In genomic region chr22:49823289-49824045, GRCh38 we compare ENCODE assay signal across 22 cellular contexts. TPM values are rescaled to one million over a fixed set of nuclear protein-coding genes. Genes with fewer than 3 reads are reported as not detected.
A peak's percentile ranks its signal among the peaks of the same experiment; 100 is the strongest.
DNase-seq lines count a peak whose midpoint lies in the region; ATAC-seq, FAIRE-seq and TF ChIP-seq lines count a peak whose summit lies in the region.
"Had no signal": no experiment of that assay in that cellular context is flagged by ENCODE, and none has a peak within 500 bp of the region (broad histone marks: within the 10 kb centered on the region; RNA-seq: fewer than 3 reads in every experiment).

No MANE protein-coding gene starts in this region.

- BruUV-seq in OCI-LY7 (replicated peaks; lab: Mats Ljungman, UMichigan): TSS peak; percentile 47

- H4K20me1 ChIP-seq in OCI-LY7 (ENCODE audit: insufficient read depth, low read length) (peaks cover 15% of the 10 kb centered on the region), H1 (replicated peaks in 1 of 2; ENCODE audit: control insufficient read depth in 1 of 2, insufficient read depth in 2 of 2, low read length in 2 of 2) (peaks cover 44 to 47% of the 10 kb centered on the region in 2 experiments), osteoblast (ENCODE audit: insufficient read depth, low read length) (peaks cover 69% of the 10 kb centered on the region)

- no peak overlapping the region for H3K18ac ChIP-seq in H1 (ENCODE audit: extremely low read depth, low read length)

- H2BK120ac ChIP-seq in H1 (replicated peaks; ENCODE audit: low read depth, low read length): no peak overlapping the region

- POLR2A ChIA-PET in OCI-LY7 (lab: Charles Lee) (no interaction called here), H1 (lab: Charles Lee; ENCODE audit: partially characterized antibody) (interaction anchor here (1.0 to 1.5 kb wide), 2 partner anchors 14 to 29 kb away, joined by 3 read pairs; no protein-coding TSS in a partner anchor)

- no peak overlapping the region for H4K5ac ChIP-seq in H1 (ENCODE audit: insufficient read length, low read depth, low read length)

- TF ChIP-seq POLR2A in H1 (IDR thresholded peaks at IDR 0.05; ENCODE audit: control extremely low read depth in 1 of 2, low read depth in 2 of 2, low read length in 2 of 2): no peak

- H3K9ac ChIP-seq in H1 (replicated peaks in 1 of 4; ENCODE audit: extremely low read depth in 1 of 4, low read depth in 3 of 4, low read length in 3 of 4): no peak overlapping the region

- H3K4me1 ChIP-seq in OCI-LY7 (ENCODE audit: insufficient read depth, low read length, poor library complexity, severe bottlenecking) (peaks cover 18% of the 10 kb centered on the region), H1 (replicated peaks in 1 of 4; ENCODE audit: control insufficient read depth in 3 of 4, insufficient read depth in 4 of 4, low read length in 3 of 4) (peaks cover 0 to 9% (median 7%) of the 10 kb centered on the region in 4 experiments; a peak in 5 of 7 replicates), osteoblast (ENCODE audit: insufficient read depth, low read length) (peaks cover 17% of the 10 kb centered on the region)

- no peak overlapping the region for H3K4ac ChIP-seq in H1 (replicated peaks; ENCODE audit: insufficient read length, low read depth, low read length)

- TF ChIP-seq EP300 in H1 (IDR thresholded peaks at IDR 0.05; ENCODE audit: borderline replicate concordance in 1 of 2, low read depth in 2 of 2, low read length in 2 of 2): no peak

- H2AFZ ChIP-seq in OCI-LY7 (ENCODE audit: low read length): no peak overlapping the region
- H2AFZ ChIP-seq in H1 (ENCODE audit: low read length): no peak overlapping the region
- no peak overlapping the region for H2AFZ ChIP-seq in osteoblast (ENCODE audit: low read length)

- WGBS in H1 (ENCODE audit: extremely low coverage in 1 of 2, insufficient coverage in 1 of 2, insufficient read length in 1 of 2, insufficient replicate concordance in 2 of 2, low coverage in 1 of 2, low lambda C conversion rate in 2 of 2, missing lambda C conversion rate in 1 of 2), 2 experiments: 92% methylated on average over 48 of the region's 53 CpGs; no CpG with 5 or more reads in 1 of the 2 experiments

- CTCF ChIA-PET in OCI-LY7 (lab: Charles Lee; ENCODE audit: unreplicated experiment) (no interaction called here), H1 (lab: Charles Lee; ENCODE audit: partially characterized antibody) (no interaction called here)

- H3K4me2 ChIP-seq in OCI-LY7 (ENCODE audit: low read length) (no peak overlapping the region), H1 (ENCODE audit: insufficient read depth in 1 of 2, low read depth in 2 of 2, low read length in 2 of 2) (no peak overlapping the region), osteoblast (ENCODE audit: insufficient read depth, low read length) (no peak overlapping the region)
- H3K4me2 ChIP-seq: A549 had no signal

- H3K27ac ChIP-seq in OCI-LY7 (ENCODE audit: low read depth, low read length, poor library complexity, severe bottlenecking) (no peak overlapping the region), H1 (ENCODE audit: low read depth, low read length) (no peak overlapping the region), osteoblast (ENCODE audit: low read depth, low read length) (no peak overlapping the region)
- H3K27ac ChIP-seq: A549, upper lobe of left lung had no signal

- H3K9me3 ChIP-seq in OCI-LY7 (ENCODE audit: low read length) (no peaks in the 10 kb centered on the region), H1 (ENCODE audit: insufficient read depth in 2 of 2, low read depth in 1 of 2, low read length in 1 of 2) (peaks cover 0 to 2% of the 10 kb centered on the region in 2 experiments; a peak in 1 of 4 replicates), osteoblast (ENCODE audit: low read depth, low read length) (no peaks in the 10 kb centered on the region)
- H3K9me3 ChIP-seq: A549, upper lobe of left lung had no signal

- H4K91ac ChIP-seq in H1 (replicated peaks; ENCODE audit: insufficient read length, low read length): no peak overlapping the region

- H3K36me3 ChIP-seq in OCI-LY7 (ENCODE audit: insufficient read depth, low read length) (peaks cover 70% of the 10 kb centered on the region), H1 (ENCODE audit: control insufficient read depth in 2 of 4, insufficient read depth in 4 of 4, low read length in 3 of 4) (peaks cover 21 to 51% (median 30%) of the 10 kb centered on the region in 4 experiments), osteoblast (ENCODE audit: insufficient read depth, low read length) (peaks cover 46% of the 10 kb centered on the region)

- H3K4me3 ChIP-seq in OCI-LY7 (ENCODE audit: low read depth, low read length, poor library complexity, severe bottlenecking) (no peak overlapping the region), H1 (ENCODE audit: extremely low read depth in 1 of 4, insufficient read depth in 2 of 4, low read depth in 3 of 4, low read length in 4 of 4) (no peak overlapping the region), osteoblast (ENCODE audit: insufficient read depth, low read length) (no peak overlapping the region)
- H3K4me3 ChIP-seq: A549, upper lobe of left lung had no signal

- H3K23ac ChIP-seq in H1 (ENCODE audit: insufficient read length): no peak overlapping the region

- FAIRE-seq in H1 (lab: Jason Lieb, UNC): no peak
- FAIRE-seq: A549, G401.6, TTC549 had no signal

- H3K27ac Mint-ChIP-seq in activated T-cell treated with anti-CD3 and anti-CD28 coated beads, Interleukin-2, amount 50 U/mL, for 72 hours: peak overlapping the region; percentile 52
- H3K27ac Mint-ChIP-seq: activated CD4-positive, alpha-beta T cell treated with anti-CD3 and anti-CD28 coated beads for 36 hours; dendritic cell treated with granulocyte-macrophage colony-stimulating factor and Interleukin-4, amounts not matched to agents 40 ng/mL and 50 ng/mL, for 4 days had no signal

- no peak overlapping the region for H2BK15ac ChIP-seq in H1 (ENCODE audit: low read length)

- H3K56ac ChIP-seq in H1 (replicated peaks; ENCODE audit: insufficient read length, low read depth, low read length): no peak overlapping the region

- H3K4me3 Mint-ChIP-seq in activated T-cell treated with anti-CD3 and anti-CD28 coated beads, Interleukin-2, amount 50 U/mL, for 72 hours: no peak overlapping the region
- H3K4me3 Mint-ChIP-seq: activated CD4-positive, alpha-beta T cell treated with anti-CD3 and anti-CD28 coated beads for 36 hours; dendritic cell treated with granulocyte-macrophage colony-stimulating factor and Interleukin-4, amounts not matched to agents 40 ng/mL and 50 ng/mL, for 4 days; H9 had no signal

- no peak for DNase-seq in activated T-cell treated with anti-CD3 and anti-CD28 coated beads, Interleukin-2, amount 50 U/mL, for 72 hours
- DNase-seq in activated T-cell treated with anti-CD3 and anti-CD28 coated beads, Interleukin-2, amount 50 U/mL, for 1 hour: no peak
- DNase-seq in OCI-LY7 (ENCODE audit: low spot score) (no peak), H1 (ENCODE audit: low read depth in 1 of 2, low spot score in 2 of 2) (no peak), osteoblast (ENCODE audit: insufficient read length, low spot score, missing footprints) (peak; percentile 27), NCI-H510A (lab: John Stamatoyannopoulos, UW) (no peak), NCI-H187 (lab: John Stamatoyannopoulos, UW) (no peak)
- DNase-seq: activated CD4-positive, alpha-beta T cell treated with anti-CD3 and anti-CD28 coated beads for 36 hours; activated effector memory CD4-positive, alpha-beta T cell treated with anti-CD3 and anti-CD28 coated beads, Interleukin-2, amount 50 U/mL, for 16 hours; DMS153; H9; KG1; NCI-H1694 treated with DMSO at 0.1 percent for 48 hours; stimulated activated CD8-positive, alpha-beta memory T cell treated with anti-CD3 and anti-CD28 coated beads, Interleukin-4, amount 100 ng/mL, for 48 hours had no signal

- peaks cover 9% of the 10 kb centered on the region; the same call in 1 of the 2 replicates for H3K23me2 ChIP-seq in H1 (ENCODE audit: low read depth, low read length)

- no peak overlapping the region for H2AK5ac ChIP-seq in H1 (ENCODE audit: low read depth, low read length)

- intact Hi-C loops in OCI-LY7 (cut with micrococcal nuclease; ENCODE audit: unreplicated experiment): no loop called here

- H3K36me3 Mint-ChIP-seq in activated T-cell treated with anti-CD3 and anti-CD28 coated beads, Interleukin-2, amount 50 U/mL, for 72 hours (ENCODE audit: insufficient read depth in 2 of 2): peaks cover 19 to 31% of the 10 kb centered on the region in 2 donors

- no peak for ATAC-seq in activated T-cell treated with anti-CD3 and anti-CD28 coated beads, Interleukin-2, amount 50 U/mL, for 72 hours (replicated peaks in 1 of 2)
- ATAC-seq in HG03159 (IDR thresholded peaks at IDR 0.05; ENCODE audit: unreplicated experiment): no peak
- ATAC-seq: A549; activated CD4-positive, alpha-beta T cell treated with anti-CD3 and anti-CD28 coated beads for 36 hours had no signal

- no peak for TF ChIP-seq CTCF in OCI-LY7 (conservative IDR thresholded peaks at IDR 0.05; ENCODE audit: low read length)
- no peak for TF ChIP-seq CTCF in H1 (IDR thresholded peaks at IDR 0.05; ENCODE audit: control extremely low read depth in 1 of 3, insufficient read depth in 1 of 3, low read depth in 1 of 3, low read length in 3 of 3)
- no peak for TF ChIP-seq CTCF in osteoblast (IDR thresholded peaks at IDR 0.05; ENCODE audit: extremely low read depth, low read depth, low read length)

- no peak overlapping the region for H2BK12ac ChIP-seq in H1 (ENCODE audit: low read depth, low read length)

- H2BK5ac ChIP-seq in H1 (ENCODE audit: low read depth, low read length): no peak overlapping the region

- peaks cover 47% of the 10 kb centered on the region for H3K4me1 Mint-ChIP-seq in activated T-cell treated with anti-CD3 and anti-CD28 coated beads, Interleukin-2, amount 50 U/mL, for 72 hours (ENCODE audit: low read depth)

- no peaks in the 10 kb centered on the region for H3K9me3 Mint-ChIP-seq in activated T-cell treated with anti-CD3 and anti-CD28 coated beads, Interleukin-2, amount 50 U/mL, for 72 hours
- H3K9me3 Mint-ChIP-seq: dendritic cell treated with granulocyte-macrophage colony-stimulating factor and Interleukin-4, amounts not matched to agents 40 ng/mL and 50 ng/mL, for 4 days; nephron had no signal

- no peak overlapping the region for H3K14ac ChIP-seq in H1 (ENCODE audit: insufficient read length)

- H3K27me3 Mint-ChIP-seq in activated T-cell treated with anti-CD3 and anti-CD28 coated beads, Interleukin-2, amount 50 U/mL, for 72 hours (ENCODE audit: low read depth): no peaks in the 10 kb centered on the region
- H3K27me3 Mint-ChIP-seq: activated CD4-positive, alpha-beta T cell treated with anti-CD3 and anti-CD28 coated beads for 36 hours; dendritic cell treated with granulocyte-macrophage colony-stimulating factor and Interleukin-4, amounts not matched to agents 40 ng/mL and 50 ng/mL, for 4 days; progenitor cell of endocrine pancreas had no signal

- H3K79me2 ChIP-seq in OCI-LY7 (ENCODE audit: insufficient read depth, low read depth, low read length): peaks cover 73% of the 10 kb centered on the region
- peaks cover 26 to 83% of the 10 kb centered on the region in 2 experiments for H3K79me2 ChIP-seq in H1 (ENCODE audit: control insufficient read depth in 1 of 2, insufficient read depth in 2 of 2, low read length in 2 of 2)
- peaks cover 85% of the 10 kb centered on the region for H3K79me2 ChIP-seq in osteoblast (ENCODE audit: insufficient read depth, low read length)

- no peak overlapping the region for H2BK20ac ChIP-seq in H1 (ENCODE audit: low read length)

- H3K27me3 ChIP-seq in H1 (replicated peaks in 1 of 4; ENCODE audit: control insufficient read depth in 3 of 4, extremely low read depth in 1 of 4, insufficient read depth in 3 of 4, low read length in 3 of 4) (no peaks in the 10 kb centered on the region), osteoblast (ENCODE audit: insufficient read depth, low read length) (no peaks in the 10 kb centered on the region)
- H3K27me3 ChIP-seq: upper lobe of left lung had no signal

- H3K9me2 ChIP-seq in OCI-LY7 (ENCODE audit: insufficient read depth, low read length): no peaks in the 10 kb centered on the region

- peaks cover 31% of the 10 kb centered on the region for H3K79me1 ChIP-seq in H1 (ENCODE audit: low read depth, low read length)

- no peak for TF ChIP-seq RAD21 in H1 (IDR thresholded peaks at IDR 0.05 in 1 of 2, conservative IDR thresholded peaks at IDR 0.05 in 1 of 2; ENCODE audit: low read depth in 2 of 2, low read length in 2 of 2)

- H4K8ac ChIP-seq in H1 (ENCODE audit: extremely low read depth, insufficient read depth, low read length): no peak overlapping the region

RNA-seq across cellular contexts. Expression of gene BRD1, which starts 4.2 kb away (rescaled TPM):
- 10 to 100 TPM; 42.3 to 43.4 TPM for total RNA-seq in activated T-cell treated with anti-CD3 and anti-CD28 coated beads, Interleukin-2, amount 50 U/mL, for 72 hours
- total RNA-seq in OCI-LY7 (2014; rRNA removed; shearing (Covaris generic)): 37.3 and 38.1 TPM in 2 replicates
- 46.6 and 47.3 TPM in 2 replicates for total RNA-seq in OCI-LY7 (2022)
- 34.0 and 35.7 TPM in 2 replicates for total RNA-seq in H1 (2021; fragmentation: NEBNext Ultra II Directional; extraction: Animal tissue kit (Norgen Biotek cat#: 25700))
- polyA plus RNA-seq in H1 (2011; rRNA removed): 6.8 and 11.4 TPM in 2 replicates
- 9.0 TPM for polyA plus RNA-seq in H1 (2011; cell fraction: cytosol; rRNA removed)
- 27.1 TPM for polyA plus RNA-seq in H1 (2011; cell fraction: nucleus; rRNA removed)
- polyA plus RNA-seq in H1 (2012, experiment 1 of 2): 19.0 to 25.1 TPM (median 23.0 TPM) in 4 replicates
- polyA plus RNA-seq in H1 (2012, experiment 2 of 2): 15.0 TPM
- 13.9 TPM for polyA plus RNA-seq in H1 (2013, experiment 1 of 2)
- polyA plus RNA-seq in H1 (2013, experiment 2 of 2): 13.1 TPM
- 10.0 and 12.5 TPM in 2 replicates for polyA minus RNA-seq in H1 (2011; rRNA and poly(A)+ RNA removed)
- 20.6 TPM for polyA minus RNA-seq in H1 (2011; cell fraction: cytosol; rRNA and poly(A)+ RNA removed)
- 24.8 TPM for polyA minus RNA-seq in H1 (2011; cell fraction: nucleus; rRNA and poly(A)+ RNA removed)
- total RNA-seq in osteoblast: 23.5 and 25.9 TPM in 2 replicates

RNA-seq across cellular contexts. Expression of gene ZBED4, which starts 30.2 kb away (rescaled TPM):
- total RNA-seq in activated T-cell treated with anti-CD3 and anti-CD28 coated beads, Interleukin-2, amount 50 U/mL, for 72 hours: 10 to 100 TPM; 22.3 to 23.6 TPM
- total RNA-seq in OCI-LY7 (2014; rRNA removed; shearing (Covaris generic)): 27.8 and 30.4 TPM in 2 replicates
- total RNA-seq in OCI-LY7 (2022) (31.6 and 33.6 TPM in 2 replicates), osteoblast (8.0 and 8.3 TPM in 2 replicates)
- total RNA-seq in H1 (2021; fragmentation: NEBNext Ultra II Directional; extraction: Animal tissue kit (Norgen Biotek cat#: 25700)): 28.3 TPM in 2 replicates
- polyA plus RNA-seq in H1 (2011; rRNA removed): 11.0 and 14.5 TPM in 2 replicates
- 10.6 TPM for polyA plus RNA-seq in H1 (2011; cell fraction: cytosol; rRNA removed)
- 15.8 TPM for polyA plus RNA-seq in H1 (2011; cell fraction: nucleus; rRNA removed)
- polyA plus RNA-seq in H1 (2012, experiment 1 of 2): 15.1 to 18.5 TPM (median 17.5 TPM) in 4 replicates
- polyA plus RNA-seq in H1 (2012, experiment 2 of 2): 7.3 TPM
- polyA plus RNA-seq in H1 (2013, experiment 1 of 2): 14.2 TPM
- 14.2 TPM for polyA plus RNA-seq in H1 (2013, experiment 2 of 2)
- 12.9 and 14.6 TPM in 2 replicates for polyA minus RNA-seq in H1 (2011; rRNA and poly(A)+ RNA removed)
- polyA minus RNA-seq in H1 (2011; cell fraction: cytosol; rRNA and poly(A)+ RNA removed): 16.2 TPM
- 14.9 TPM for polyA minus RNA-seq in H1 (2011; cell fraction: nucleus; rRNA and poly(A)+ RNA removed)
